ENCODE assay signal across 10 cellular contexts in genomic region chr19:46040125-46040524, GRCh38. TPM values are rescaled to one million over a fixed set of nuclear protein-coding genes. Genes with fewer than 3 reads are reported as not detected.
"Had no signal": no experiment of that assay in that cellular context is flagged by ENCODE, and none has a peak within 500 bp of the region (broad histone marks: within the 10 kb centered on the region; RNA-seq: fewer than 3 reads in every experiment).

No MANE protein-coding gene starts in this region.

- DNase-seq: IMR-90, KBM-7, KG1 had no signal

- H3K27ac Mint-ChIP-seq: IgD-negative memory B cell had no signal

- H3K27ac ChIP-seq: HL-60, KMS-11 had no signal

- ATAC-seq: HepG2, K562 had no signal

- H3K4me3 ChIP-seq: K562 had no signal

- H3K4me3 Mint-ChIP-seq: IgD-negative memory B cell had no signal

RNA-seq across cellular contexts. Expression of gene IGFL4, which starts 0.7 kb away (rescaled TPM):
- total RNA-seq: HT1080, IMR-90, K562 had no signal
- polyA plus RNA-seq: IgD-negative memory B cell, IMR-90, K562 had no signal

RNA-seq across cellular contexts. Expression of gene PGLYRP1, which starts 17.3 kb away (rescaled TPM):
- total RNA-seq: HepG2, HT-29, HT1080, IMR-90, K562 had no signal
- polyA plus RNA-seq: HepG2, IgD-negative memory B cell, IMR-90, K562 had no signal
